In the genomic region with DNA sequence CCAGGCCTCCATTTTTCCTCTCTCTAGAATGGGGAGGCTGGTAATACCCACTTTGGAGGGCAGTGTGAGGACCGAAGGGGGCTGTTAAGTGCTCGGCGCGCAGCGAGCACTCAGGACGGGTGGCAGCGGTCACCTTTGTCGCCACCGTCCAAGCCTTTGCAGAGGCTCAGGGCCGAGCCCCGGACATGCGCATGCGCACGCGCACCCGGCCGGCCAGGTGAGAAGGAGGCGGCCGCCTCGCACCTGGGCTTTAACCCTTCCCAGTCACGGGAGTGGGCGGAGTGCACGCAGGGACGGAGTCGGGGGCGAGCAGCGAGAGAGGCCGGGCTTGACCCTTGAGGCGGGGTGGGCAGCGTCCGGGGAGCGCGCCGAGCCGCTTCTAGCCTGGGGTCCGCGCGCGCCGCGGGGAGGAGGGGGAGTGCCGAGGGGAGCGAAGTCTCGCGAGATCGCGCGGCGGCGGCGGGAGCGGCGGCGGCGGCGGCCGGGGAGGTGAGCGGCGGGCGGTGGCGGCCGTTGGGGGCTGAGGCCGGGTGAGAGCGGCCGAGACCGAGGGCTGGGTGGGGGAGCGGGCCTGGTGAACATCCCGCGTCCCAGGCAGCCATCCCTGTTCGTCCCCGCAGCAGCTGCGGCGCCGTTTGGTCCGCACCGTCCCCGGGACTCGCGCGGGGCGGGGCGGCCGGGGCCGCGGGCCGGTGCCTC, we compare ENCODE assay signal across 8 cellular contexts. TPM values are rescaled to one million over a fixed set of nuclear protein-coding genes. Genes with fewer than 3 reads are reported as not detected.
DNase-seq lines count a peak whose midpoint lies in the region; ATAC-seq, FAIRE-seq and TF ChIP-seq lines count a peak whose summit lies in the region.

A gene with protein sequence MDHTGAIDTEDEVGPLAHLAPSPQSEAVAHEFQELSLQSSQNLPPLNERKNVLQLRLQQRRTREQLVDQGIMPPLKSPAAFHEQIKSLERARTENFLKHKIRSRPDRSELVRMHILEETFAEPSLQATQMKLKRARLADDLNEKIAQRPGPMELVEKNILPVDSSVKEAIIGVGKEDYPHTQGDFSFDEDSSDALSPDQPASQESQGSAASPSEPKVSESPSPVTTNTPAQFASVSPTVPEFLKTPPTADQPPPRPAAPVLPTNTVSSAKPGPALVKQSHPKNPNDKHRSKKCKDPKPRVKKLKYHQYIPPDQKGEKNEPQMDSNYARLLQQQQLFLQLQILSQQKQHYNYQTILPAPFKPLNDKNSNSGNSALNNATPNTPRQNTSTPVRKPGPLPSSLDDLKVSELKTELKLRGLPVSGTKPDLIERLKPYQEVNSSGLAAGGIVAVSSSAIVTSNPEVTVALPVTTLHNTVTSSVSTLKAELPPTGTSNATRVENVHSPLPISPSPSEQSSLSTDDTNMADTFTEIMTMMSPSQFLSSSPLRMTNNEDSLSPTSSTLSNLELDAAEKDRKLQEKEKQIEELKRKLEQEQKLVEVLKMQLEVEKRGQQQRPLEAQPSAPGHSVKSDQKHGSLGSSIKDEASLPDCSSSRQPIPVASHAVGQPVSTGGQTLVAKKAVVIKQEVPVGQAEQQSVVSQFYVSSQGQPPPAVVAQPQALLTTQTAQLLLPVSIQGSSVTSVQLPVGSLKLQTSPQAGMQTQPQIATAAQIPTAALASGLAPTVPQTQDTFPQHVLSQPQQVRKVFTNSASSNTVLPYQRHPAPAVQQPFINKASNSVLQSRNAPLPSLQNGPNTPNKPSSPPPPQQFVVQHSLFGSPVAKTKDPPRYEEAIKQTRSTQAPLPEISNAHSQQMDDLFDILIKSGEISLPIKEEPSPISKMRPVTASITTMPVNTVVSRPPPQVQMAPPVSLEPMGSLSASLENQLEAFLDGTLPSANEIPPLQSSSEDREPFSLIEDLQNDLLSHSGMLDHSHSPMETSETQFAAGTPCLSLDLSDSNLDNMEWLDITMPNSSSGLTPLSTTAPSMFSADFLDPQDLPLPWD (plus strand): TSS at position 443 of the 699 bp plus-strand sequence. CDS start 69,288 bp downstream, outside the sequence.

- POLR2A ChIA-PET in WTC11 (lab: Charles Lee) = no interaction called here

- TF ChIP-seq CTCF in WTC11 (IDR thresholded peaks at IDR 0.05) = no peak
- TF ChIP-seq CTCF in bronchial epithelial cell (IDR thresholded peaks at IDR 0.05; ENCODE audit: insufficient read depth, low read length, severe bottlenecking) = no peak
- TF ChIP-seq CTCF in spleen (IDR thresholded peaks at IDR 0.05 in 8 of 11, conservative IDR thresholded peaks at IDR 0.05 in 3 of 11) = peak in 1 of 11 experiments; percentile 14

- intact Hi-C loops in spleen (cut with DNase I; ENCODE audit: low total_unique reads) = no loop called here

- CTCF ChIA-PET in WTC11 (lab: Charles Lee) = interaction anchor here (1.5 kb wide), 1 partner anchor 151 kb away, joined by 5 read pairs; a partner anchor contains a TSS

- H3K27ac ChIP-seq in spleen = peak within 1 kb of the TSS; percentile 50 to 90 (median 78)

- H3K4me3 ChIP-seq in bronchial epithelial cell (ENCODE audit: low read depth, low read length) = peak within 1 kb of the TSS; percentile 79
- peak within 1 kb of the TSS; percentile 85 to 99 (median 92) for H3K4me3 ChIP-seq in spleen

- no peaks in the 10 kb centered on the region for H3K36me3 ChIP-seq in bronchial epithelial cell (ENCODE audit: control insufficient read depth, insufficient read depth, low read length)
- peaks cover 0 to 6% (median 0%) of the 10 kb centered on the region in 6 donors for H3K36me3 ChIP-seq in spleen

- H3K4me3 Mint-ChIP-seq in WTC11 = peak within 1 kb of the TSS; percentile 88
- H3K4me3 Mint-ChIP-seq in immature natural killer cell = peak within 1 kb of the TSS; percentile 86 to 88 (median 86)

- H3K4me1 ChIP-seq in spleen = peaks cover 4 to 35% (median 19%) of the 10 kb centered on the region in 6 donors

- H3K36me3 Mint-ChIP-seq in WTC11 (no peaks in the 10 kb centered on the region), immature natural killer cell (no peaks in the 10 kb centered on the region)

- H3K27me3 ChIP-seq in bronchial epithelial cell (ENCODE audit: control insufficient read depth, insufficient read depth, low read length) (no peaks in the 10 kb centered on the region), spleen (replicated peaks in 1 of 7) (no peaks in the 10 kb centered on the region)

- ATAC-seq in HG02884 (IDR thresholded peaks at IDR 0.05; ENCODE audit: unreplicated experiment) (peak; percentile 80), WTC11 (peak; percentile 90)

- H3K9me3 Mint-ChIP-seq in WTC11 = no peaks in the 10 kb centered on the region
- H3K9me3 Mint-ChIP-seq in immature natural killer cell = no peaks in the 10 kb centered on the region

- WGBS in spleen, 5 donors = 0 to 2% (median 1%) methylated on average over 17 to 86 of the region's 86 CpGs

- TF ChIP-seq POLR2A in spleen (IDR thresholded peaks at IDR 0.05) = peak in 1 of 3 donors; percentile 38

- DNase-seq in NCI-H1694 (lab: John Stamatoyannopoulos, UW) (peak; percentile 19), NCI-H1694 treated with DMSO at 0.1 percent for 48 hours (lab: John Stamatoyannopoulos, UW) (no peak), NCI-H2107 (lab: John Stamatoyannopoulos, UW) (peak; percentile 6), WTC11 (ENCODE audit: low spot score) (peak; percentile 92), bronchial epithelial cell (ENCODE audit: low read depth) (peak; percentile 41), immature natural killer cell (peak; percentile 76 to 83 (median 82)), spleen (peak; percentile 92)

- H3K9me3 ChIP-seq in spleen = no peaks in the 10 kb centered on the region

- H3K4me1 Mint-ChIP-seq in WTC11 (peaks cover 18% of the 10 kb centered on the region), immature natural killer cell (peaks cover 11 to 16% of the 10 kb centered on the region in 2 donors)

- H3K27me3 Mint-ChIP-seq in WTC11 (ENCODE audit: low read depth) = no peaks in the 10 kb centered on the region
- peaks cover 2 to 3% (median 3%) of the 10 kb centered on the region in 3 donors for H3K27me3 Mint-ChIP-seq in immature natural killer cell (ENCODE audit: low read depth in 3 of 3)

- no peak for FAIRE-seq in bronchial epithelial cell (lab: Jason Lieb, UNC)

- H3K27ac Mint-ChIP-seq in WTC11 = peak within 1 kb of the TSS; percentile 92
- peak within 1 kb of the TSS in 5 of 6 donors; percentile 43 to 81 (median 62) for H3K27ac Mint-ChIP-seq in immature natural killer cell

TF ChIP-seq in WTC11, 78 proteins besides CTCF, POLR2A, EP300 and RAD21 (continues in another document):
- TF ChIP-seq, protein P1, sequence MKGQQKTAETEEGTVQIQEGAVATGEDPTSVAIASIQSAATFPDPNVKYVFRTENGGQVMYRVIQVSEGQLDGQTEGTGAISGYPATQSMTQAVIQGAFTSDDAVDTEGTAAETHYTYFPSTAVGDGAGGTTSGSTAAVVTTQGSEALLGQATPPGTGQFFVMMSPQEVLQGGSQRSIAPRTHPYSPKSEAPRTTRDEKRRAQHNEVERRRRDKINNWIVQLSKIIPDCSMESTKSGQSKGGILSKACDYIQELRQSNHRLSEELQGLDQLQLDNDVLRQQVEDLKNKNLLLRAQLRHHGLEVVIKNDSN (CRISPR knock-in tag; IDR thresholded peaks at IDR 0.05) = peak; percentile 25; the same call in 1 of the 2 replicates
- TF ChIP-seq, protein P2, sequence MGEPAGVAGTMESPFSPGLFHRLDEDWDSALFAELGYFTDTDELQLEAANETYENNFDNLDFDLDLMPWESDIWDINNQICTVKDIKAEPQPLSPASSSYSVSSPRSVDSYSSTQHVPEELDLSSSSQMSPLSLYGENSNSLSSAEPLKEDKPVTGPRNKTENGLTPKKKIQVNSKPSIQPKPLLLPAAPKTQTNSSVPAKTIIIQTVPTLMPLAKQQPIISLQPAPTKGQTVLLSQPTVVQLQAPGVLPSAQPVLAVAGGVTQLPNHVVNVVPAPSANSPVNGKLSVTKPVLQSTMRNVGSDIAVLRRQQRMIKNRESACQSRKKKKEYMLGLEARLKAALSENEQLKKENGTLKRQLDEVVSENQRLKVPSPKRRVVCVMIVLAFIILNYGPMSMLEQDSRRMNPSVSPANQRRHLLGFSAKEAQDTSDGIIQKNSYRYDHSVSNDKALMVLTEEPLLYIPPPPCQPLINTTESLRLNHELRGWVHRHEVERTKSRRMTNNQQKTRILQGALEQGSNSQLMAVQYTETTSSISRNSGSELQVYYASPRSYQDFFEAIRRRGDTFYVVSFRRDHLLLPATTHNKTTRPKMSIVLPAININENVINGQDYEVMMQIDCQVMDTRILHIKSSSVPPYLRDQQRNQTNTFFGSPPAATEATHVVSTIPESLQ (CRISPR knock-in tag; IDR thresholded peaks at IDR 0.05) = no peak
- TF ChIP-seq, protein P3, sequence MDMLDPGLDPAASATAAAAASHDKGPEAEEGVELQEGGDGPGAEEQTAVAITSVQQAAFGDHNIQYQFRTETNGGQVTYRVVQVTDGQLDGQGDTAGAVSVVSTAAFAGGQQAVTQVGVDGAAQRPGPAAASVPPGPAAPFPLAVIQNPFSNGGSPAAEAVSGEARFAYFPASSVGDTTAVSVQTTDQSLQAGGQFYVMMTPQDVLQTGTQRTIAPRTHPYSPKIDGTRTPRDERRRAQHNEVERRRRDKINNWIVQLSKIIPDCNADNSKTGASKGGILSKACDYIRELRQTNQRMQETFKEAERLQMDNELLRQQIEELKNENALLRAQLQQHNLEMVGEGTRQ (CRISPR knock-in tag; IDR thresholded peaks at IDR 0.05) = peak; percentile 50
- peak; percentile 83 for TF ChIP-seq GABPB1 (CRISPR knock-in tag; IDR thresholded peaks at IDR 0.05)
- TF ChIP-seq MXD4 (CRISPR knock-in tag; IDR thresholded peaks at IDR 0.05; ENCODE audit: borderline replicate concordance) = no peak
- no peak for TF ChIP-seq CBFB (CRISPR knock-in tag; IDR thresholded peaks at IDR 0.05; ENCODE audit: low read depth)
- TF ChIP-seq, protein P4, sequence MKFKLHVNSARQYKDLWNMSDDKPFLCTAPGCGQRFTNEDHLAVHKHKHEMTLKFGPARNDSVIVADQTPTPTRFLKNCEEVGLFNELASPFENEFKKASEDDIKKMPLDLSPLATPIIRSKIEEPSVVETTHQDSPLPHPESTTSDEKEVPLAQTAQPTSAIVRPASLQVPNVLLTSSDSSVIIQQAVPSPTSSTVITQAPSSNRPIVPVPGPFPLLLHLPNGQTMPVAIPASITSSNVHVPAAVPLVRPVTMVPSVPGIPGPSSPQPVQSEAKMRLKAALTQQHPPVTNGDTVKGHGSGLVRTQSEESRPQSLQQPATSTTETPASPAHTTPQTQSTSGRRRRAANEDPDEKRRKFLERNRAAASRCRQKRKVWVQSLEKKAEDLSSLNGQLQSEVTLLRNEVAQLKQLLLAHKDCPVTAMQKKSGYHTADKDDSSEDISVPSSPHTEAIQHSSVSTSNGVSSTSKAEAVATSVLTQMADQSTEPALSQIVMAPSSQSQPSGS (CRISPR knock-in tag; IDR thresholded peaks at IDR 0.05; ENCODE audit: borderline replicate concordance, low read depth) = no peak
- TF ChIP-seq SMAD4 (CRISPR knock-in tag; IDR thresholded peaks at IDR 0.05) = no peak
- TF ChIP-seq TP53 (CRISPR knock-in tag; IDR thresholded peaks at IDR 0.05) = peak; percentile 89
- peak; percentile 86 for TF ChIP-seq ETV6 (CRISPR knock-in tag; IDR thresholded peaks at IDR 0.05)
- no peak for TF ChIP-seq NFYB (CRISPR knock-in tag; conservative IDR thresholded peaks at IDR 0.05; ENCODE audit: low read depth)

RNA-seq across cellular contexts. Expression of the gene that starts here (rescaled TPM):
- total RNA-seq in WTC11 (2021) = 27.7 to 30.8 TPM (median 30.0 TPM) in 3 replicates
- 6.8 and 11.3 TPM in 2 replicates for total RNA-seq in bronchial epithelial cell
- 1 to 10 TPM; 2.1 to 3.6 (median 3.6) TPM for polyA plus RNA-seq in immature natural killer cell
- 10 to 100 TPM; 19.9 to 39.3 (median 31.0) TPM for total RNA-seq in spleen
- 1 to 10 TPM; 2.3 to 3.4 (median 2.5) TPM for polyA plus RNA-seq in spleen
